ENCODE assay signal across 33 cellular contexts in genomic region chr15:64923546-64923945, GRCh38. TPM values are rescaled to one million over a fixed set of nuclear protein-coding genes. Genes with fewer than 3 reads are reported as not detected.
DNase-seq lines count a peak whose midpoint lies in the region; ATAC-seq and TF ChIP-seq lines count a peak whose summit lies in the region.
"Had no signal": no experiment of that assay in that cellular context is flagged by ENCODE, and none has a peak within 500 bp of the region (broad histone marks: within the 10 kb centered on the region; RNA-seq: fewer than 3 reads in every experiment).

No MANE protein-coding gene starts in this region.

- no peaks in the 10 kb centered on the region for H3K27me3 Mint-ChIP-seq in WTC11 (ENCODE audit: low read depth)
- H3K27me3 Mint-ChIP-seq: B cell; CD4-positive, alpha-beta memory T cell; CD4-positive, alpha-beta T cell; CD4-positive, CD25-positive, alpha-beta regulatory T cell; CD8-positive, alpha-beta memory T cell had no signal

- no CpG with 5 or more reads among the region's 2 CpGs for WGBS in trophoblast cell (ENCODE audit: extremely low coverage, insufficient coverage, insufficient read length)
- WGBS in tibial nerve, 2 donors = 83 to 98% methylated on average over 2 of the region's 2 CpGs
- no CpG with 5 or more reads among the region's 2 CpGs for WGBS in mesendoderm (ENCODE audit: extremely low coverage, insufficient coverage, low lambda C conversion rate)

- no peak overlapping the region for H3K27ac Mint-ChIP-seq in WTC11
- H3K27ac Mint-ChIP-seq: B cell; CD4-positive, alpha-beta memory T cell; CD4-positive, alpha-beta T cell; CD8-positive, alpha-beta T cell had no signal

- H3K36me3 Mint-ChIP-seq in WTC11 = no peaks in the 10 kb centered on the region
- H3K36me3 Mint-ChIP-seq: CD14-positive monocyte had no signal

- H3K4me1 ChIP-seq in trophoblast cell (ENCODE audit: control insufficient read depth in 1 of 2, insufficient read depth in 2 of 2, low read length in 2 of 2) (peaks cover 0 to 2% of the 10 kb centered on the region in 2 experiments), tibial nerve (peaks cover 0 to 20% (median 3%) of the 10 kb centered on the region in 4 donors), mesendoderm (ENCODE audit: control insufficient read depth, low read depth, low read length) (no peaks in the 10 kb centered on the region)
- H3K4me1 ChIP-seq: A549, BE2C, Caco-2 had no signal

- TF ChIP-seq CTCF in WTC11 (IDR thresholded peaks at IDR 0.05) (no peak), tibial nerve (IDR thresholded peaks at IDR 0.05) (no peak)

- no peak overlapping the region for H4K5ac ChIP-seq in mesendoderm (ENCODE audit: low read length)

- H3K79me1 ChIP-seq in trophoblast cell (ENCODE audit: low read length) (no peaks in the 10 kb centered on the region), mesendoderm (ENCODE audit: low read length) (no peaks in the 10 kb centered on the region)

- no peak overlapping the region for H2BK12ac ChIP-seq in trophoblast cell (ENCODE audit: low read length)

- H3K4me1 Mint-ChIP-seq in WTC11 = peaks cover 6% of the 10 kb centered on the region
- H3K4me1 Mint-ChIP-seq: CD4-positive, alpha-beta memory T cell had no signal

- no peak overlapping the region for H4K91ac ChIP-seq in trophoblast cell (ENCODE audit: low read depth, low read length)

- no peak overlapping the region for H4K12ac ChIP-seq in trophoblast cell (ENCODE audit: low read depth, low read length)

- H2BK5ac ChIP-seq in trophoblast cell (ENCODE audit: low read depth, low read length, poor library complexity) (no peak overlapping the region), mesendoderm (ENCODE audit: low read length) (no peak overlapping the region)

- H2AFZ ChIP-seq in trophoblast cell (ENCODE audit: insufficient read depth, low read length, poor library complexity) = no peak overlapping the region

- H3K18ac ChIP-seq in trophoblast cell (ENCODE audit: low read length) = no peak overlapping the region
- H3K18ac ChIP-seq in mesendoderm (ENCODE audit: low read length) = no peak overlapping the region

- H3K27me3 ChIP-seq in trophoblast cell (ENCODE audit: insufficient read depth, low read length) (no peaks in the 10 kb centered on the region), tibial nerve (no peaks in the 10 kb centered on the region), mesendoderm (ENCODE audit: insufficient read depth, low read length, poor library complexity) (no peaks in the 10 kb centered on the region)
- H3K27me3 ChIP-seq: BE2C; BLaER1; BLaER1 treated with 17β-estradiol and CSF1 and Interleukin-3, amounts not matched to agents 10 nM and 100 nM had no signal

- CTCF ChIA-PET in WTC11 (lab: Charles Lee) = no interaction called here

- H3K9ac ChIP-seq in trophoblast cell (ENCODE audit: low read length) (peak overlapping the region; percentile 41), mesendoderm (ENCODE audit: low read length) (no peak overlapping the region)
- H3K9ac ChIP-seq: BLaER1; BLaER1 treated with 17β-estradiol and CSF1 and Interleukin-3, amounts not matched to agents 10 nM and 100 nM had no signal

- H2BK15ac ChIP-seq in mesendoderm (replicated peaks; ENCODE audit: low read depth) = no peak overlapping the region

- POLR2A ChIA-PET in WTC11 (lab: Charles Lee) = no interaction called here

- no peak for TF ChIP-seq POLR2A in tibial nerve (IDR thresholded peaks at IDR 0.05)

- no peak overlapping the region for H3K4me3 ChIP-seq in trophoblast cell (ENCODE audit: low read depth, low read length)
- H3K4me3 ChIP-seq in tibial nerve = no peak overlapping the region
- no peak overlapping the region for H3K4me3 ChIP-seq in mesendoderm (ENCODE audit: low read length)
- H3K4me3 ChIP-seq: A549; BLaER1; BLaER1 treated with 17β-estradiol and CSF1 and Interleukin-3, amounts not matched to agents 10 nM and 100 nM had no signal

- H3K4me2 ChIP-seq in trophoblast cell (ENCODE audit: low read length) (no peak overlapping the region), mesendoderm (ENCODE audit: low read length) (no peak overlapping the region)
- H3K4me2 ChIP-seq: A549; BLaER1; BLaER1 treated with 17β-estradiol and CSF1 and Interleukin-3, amounts not matched to agents 10 nM and 100 nM had no signal

- DNase-seq in WTC11 (ENCODE audit: low spot score) (no peak), mesenteric fat pad (ENCODE audit: low spot score) (peak; percentile 51), trophoblast cell (no peak), tibial nerve (ENCODE audit: low spot score in 2 of 2) (no peak), hepatic stellate cell (ENCODE audit: low spot score) (no peak), mesendoderm (no peak)
- DNase-seq: 8988T; ACHN; AML-193; BE2C; C1 segment of cervical spinal cord; Caco-2; Calu3; CD4-positive, alpha-beta memory T cell; CD4-positive, alpha-beta T cell; CD4-positive, CD25-positive, alpha-beta regulatory T cell; CD8-positive, alpha-beta memory T cell; CD8-positive, alpha-beta T cell; COR-L47; DMS 273 treated with DMSO at 0.1 percent for 48 hours; DMS153; DMS53; DMS79; DMS79 treated with DMSO at 0.1 percent for 48 hours; DND-41; EL had no signal

- H3K4ac ChIP-seq in trophoblast cell (ENCODE audit: low read depth, low read length) (no peak overlapping the region), mesendoderm (ENCODE audit: low read depth, low read length) (no peak overlapping the region)

- peaks cover 13% of the 10 kb centered on the region for H3K9me3 Mint-ChIP-seq in WTC11
- H3K9me3 Mint-ChIP-seq: CD4-positive, alpha-beta memory T cell; CD4-positive, alpha-beta T cell; CD4-positive, CD25-positive, alpha-beta regulatory T cell; CD8-positive, alpha-beta memory T cell; CD8-positive, alpha-beta T cell had no signal

- H3K36me3 ChIP-seq in trophoblast cell (ENCODE audit: control insufficient read depth in 1 of 2, insufficient read depth in 2 of 2, low read length in 2 of 2) = no peaks in the 10 kb centered on the region
- H3K36me3 ChIP-seq in tibial nerve = peaks cover 0 to 17% (median 0%) of the 10 kb centered on the region in 3 donors
- H3K36me3 ChIP-seq in mesendoderm (ENCODE audit: control insufficient read depth, insufficient read depth, low read length) = no peaks in the 10 kb centered on the region
- H3K36me3 ChIP-seq: BE2C; BLaER1; BLaER1 treated with 17β-estradiol and CSF1 and Interleukin-3, amounts not matched to agents 10 nM and 100 nM had no signal

- no peak overlapping the region for H3K27ac ChIP-seq in trophoblast cell (ENCODE audit: low read depth, low read length)
- no peak overlapping the region for H3K27ac ChIP-seq in tibial nerve
- H3K27ac ChIP-seq in mesendoderm (ENCODE audit: low read depth, low read length) = no peak overlapping the region
- H3K27ac ChIP-seq: 22Rv1; A549; BLaER1; BLaER1 treated with 17β-estradiol and CSF1 and Interleukin-3, amounts not matched to agents 10 nM and 100 nM; C4-2B had no signal

- H3K9me3 ChIP-seq in trophoblast cell (ENCODE audit: insufficient read depth, low read depth, low read length) (peaks cover 2% of the 10 kb centered on the region), tibial nerve (no peaks in the 10 kb centered on the region)
- H3K9me3 ChIP-seq: A549; BE2C; BLaER1; BLaER1 treated with 17β-estradiol and CSF1 and Interleukin-3, amounts not matched to agents 10 nM and 100 nM; Caco-2 had no signal

- no peak overlapping the region for H3K4me3 Mint-ChIP-seq in WTC11
- H3K4me3 Mint-ChIP-seq: B cell; CD14-positive monocyte; CD4-positive, alpha-beta memory T cell; CD4-positive, alpha-beta T cell; CD4-positive, CD25-positive, alpha-beta regulatory T cell; CD8-positive, alpha-beta memory T cell; CD8-positive, alpha-beta T cell had no signal

- H3K56ac ChIP-seq in mesendoderm (ENCODE audit: low read length) = no peak overlapping the region

- H3K79me2 ChIP-seq in trophoblast cell (ENCODE audit: control insufficient read depth, insufficient read depth, low read length, poor library complexity) (no peaks in the 10 kb centered on the region), mesendoderm (ENCODE audit: control insufficient read depth, insufficient read depth, low read length) (no peaks in the 10 kb centered on the region)

- no peak overlapping the region for H3K14ac ChIP-seq in trophoblast cell (ENCODE audit: low read length)

- no peak for ATAC-seq in WTC11
- ATAC-seq: A549; CD8-positive, alpha-beta T cell had no signal

- H3K23ac ChIP-seq in trophoblast cell (ENCODE audit: low read length) = no peak overlapping the region
- no peak overlapping the region for H3K23ac ChIP-seq in mesendoderm (ENCODE audit: low read length)

- TF ChIP-seq EP300 in tibial nerve (IDR thresholded peaks at IDR 0.05) = no peak

- H2BK120ac ChIP-seq in trophoblast cell (ENCODE audit: insufficient read depth, low read length, poor library complexity) = no peak overlapping the region
- H2BK120ac ChIP-seq in mesendoderm (ENCODE audit: low read depth, low read length) = no peak overlapping the region

- H2AK5ac ChIP-seq in trophoblast cell (ENCODE audit: low read length) (no peak overlapping the region), mesendoderm (ENCODE audit: low read length) (no peak overlapping the region)

- H4K8ac ChIP-seq in trophoblast cell (ENCODE audit: low read depth, low read length) = no peak overlapping the region
- H4K8ac ChIP-seq in mesendoderm (ENCODE audit: low read depth, low read length) = no peak overlapping the region

TF ChIP-seq in WTC11, 78 proteins besides CTCF, POLR2A, EP300 and RAD21 (continues in another document):
- TF ChIP-seq NFE2L1 (CRISPR knock-in tag; IDR thresholded peaks at IDR 0.05) = no peak

RNA-seq across cellular contexts. Expression of gene ANKDD1A, which starts 11.8 kb away (rescaled TPM):
- total RNA-seq in WTC11 (2021) = 6.1 to 7.9 TPM (median 7.4 TPM) in 3 replicates
- 19.3 TPM for total RNA-seq in mesenteric fat pad
- 1.9 and 2.0 TPM in 2 replicates for polyA plus RNA-seq in trophoblast cell (2013)
- total RNA-seq in tibial nerve = 10 to 100 TPM; 18.2 to 39.3 (median 26.3) TPM
- 1.2 TPM for polyA plus RNA-seq in mesendoderm (2013, experiment 1 of 2)
- 1.4 TPM for polyA plus RNA-seq in mesendoderm (2013, experiment 2 of 2)
